ENCODE assay signal across 1 cellular context in the genomic region with DNA sequence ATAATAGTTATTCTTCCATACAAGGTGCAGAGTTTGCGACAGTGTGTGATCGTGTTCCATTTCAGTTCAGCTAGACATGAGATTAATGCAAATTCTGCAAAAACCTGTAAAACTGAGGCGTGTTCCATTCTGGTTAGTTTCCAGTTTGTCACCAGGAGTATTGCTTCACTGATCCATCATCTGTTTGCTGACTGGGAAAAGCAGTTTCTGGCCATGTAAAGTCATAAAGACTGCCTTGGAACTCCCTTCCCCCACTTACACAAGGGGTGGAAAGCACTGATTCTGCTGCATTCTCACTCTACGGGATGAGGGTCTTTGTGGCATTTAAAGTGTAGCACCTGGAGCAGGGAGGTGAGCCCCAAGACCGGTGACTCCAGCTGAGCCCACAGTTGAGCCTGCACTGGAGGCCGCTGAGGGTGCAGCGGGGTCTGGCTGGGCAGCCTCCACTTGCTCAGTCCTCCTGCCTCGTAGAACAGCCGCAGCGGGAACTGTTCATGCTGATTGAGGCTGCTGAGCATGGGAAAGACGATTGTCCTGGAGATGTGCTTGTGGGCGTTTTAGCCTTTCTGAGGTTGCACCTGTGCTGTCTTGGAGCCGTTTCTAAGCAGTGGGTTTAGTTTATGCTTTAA.
TF ChIP-seq lines count a peak whose summit lies in the region.

No MANE protein-coding gene starts in this region.

TF ChIP-seq in HCT116, 20 proteins besides CTCF, POLR2A, EP300 and RAD21:
- TF ChIP-seq, protein P1, sequence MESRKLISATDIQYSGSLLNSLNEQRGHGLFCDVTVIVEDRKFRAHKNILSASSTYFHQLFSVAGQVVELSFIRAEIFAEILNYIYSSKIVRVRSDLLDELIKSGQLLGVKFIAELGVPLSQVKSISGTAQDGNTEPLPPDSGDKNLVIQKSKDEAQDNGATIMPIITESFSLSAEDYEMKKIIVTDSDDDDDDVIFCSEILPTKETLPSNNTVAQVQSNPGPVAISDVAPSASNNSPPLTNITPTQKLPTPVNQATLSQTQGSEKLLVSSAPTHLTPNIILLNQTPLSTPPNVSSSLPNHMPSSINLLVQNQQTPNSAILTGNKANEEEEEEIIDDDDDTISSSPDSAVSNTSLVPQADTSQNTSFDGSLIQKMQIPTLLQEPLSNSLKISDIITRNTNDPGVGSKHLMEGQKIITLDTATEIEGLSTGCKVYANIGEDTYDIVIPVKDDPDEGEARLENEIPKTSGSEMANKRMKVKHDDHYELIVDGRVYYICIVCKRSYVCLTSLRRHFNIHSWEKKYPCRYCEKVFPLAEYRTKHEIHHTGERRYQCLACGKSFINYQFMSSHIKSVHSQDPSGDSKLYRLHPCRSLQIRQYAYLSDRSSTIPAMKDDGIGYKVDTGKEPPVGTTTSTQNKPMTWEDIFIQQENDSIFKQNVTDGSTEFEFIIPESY (IDR thresholded peaks at IDR 0.05; ENCODE audit: extremely low read depth, insufficient replicate concordance, low read length): no peak
- TF ChIP-seq CBX3 (IDR thresholded peaks at IDR 0.05; ENCODE audit: low read depth) (no peak), SRF (IDR thresholded peaks at IDR 0.05; ENCODE audit: low read depth) (no peak), TCF7L2 (IDR thresholded peaks at IDR 0.05; ENCODE audit: borderline replicate concordance, extremely low read depth, insufficient read depth, insufficient read length) (no peak), JUND (IDR thresholded peaks at IDR 0.05) (no peak), EZH2phosphoT487 (IDR thresholded peaks at IDR 0.05; ENCODE audit: borderline replicate concordance) (no peak), YY1 (IDR thresholded peaks at IDR 0.05; ENCODE audit: extremely low read depth, insufficient replicate concordance, low read depth, low read length) (no peak), SP1 (IDR thresholded peaks at IDR 0.05; ENCODE audit: low read depth) (no peak), ZFX (IDR thresholded peaks at IDR 0.05) (no peak), EGR1 (IDR thresholded peaks at IDR 0.05; ENCODE audit: low read depth) (no peak), POLR2AphosphoS5 (IDR thresholded peaks at IDR 0.05; ENCODE audit: low read depth, low read length) (no peak)
- TF ChIP-seq, protein P2, sequence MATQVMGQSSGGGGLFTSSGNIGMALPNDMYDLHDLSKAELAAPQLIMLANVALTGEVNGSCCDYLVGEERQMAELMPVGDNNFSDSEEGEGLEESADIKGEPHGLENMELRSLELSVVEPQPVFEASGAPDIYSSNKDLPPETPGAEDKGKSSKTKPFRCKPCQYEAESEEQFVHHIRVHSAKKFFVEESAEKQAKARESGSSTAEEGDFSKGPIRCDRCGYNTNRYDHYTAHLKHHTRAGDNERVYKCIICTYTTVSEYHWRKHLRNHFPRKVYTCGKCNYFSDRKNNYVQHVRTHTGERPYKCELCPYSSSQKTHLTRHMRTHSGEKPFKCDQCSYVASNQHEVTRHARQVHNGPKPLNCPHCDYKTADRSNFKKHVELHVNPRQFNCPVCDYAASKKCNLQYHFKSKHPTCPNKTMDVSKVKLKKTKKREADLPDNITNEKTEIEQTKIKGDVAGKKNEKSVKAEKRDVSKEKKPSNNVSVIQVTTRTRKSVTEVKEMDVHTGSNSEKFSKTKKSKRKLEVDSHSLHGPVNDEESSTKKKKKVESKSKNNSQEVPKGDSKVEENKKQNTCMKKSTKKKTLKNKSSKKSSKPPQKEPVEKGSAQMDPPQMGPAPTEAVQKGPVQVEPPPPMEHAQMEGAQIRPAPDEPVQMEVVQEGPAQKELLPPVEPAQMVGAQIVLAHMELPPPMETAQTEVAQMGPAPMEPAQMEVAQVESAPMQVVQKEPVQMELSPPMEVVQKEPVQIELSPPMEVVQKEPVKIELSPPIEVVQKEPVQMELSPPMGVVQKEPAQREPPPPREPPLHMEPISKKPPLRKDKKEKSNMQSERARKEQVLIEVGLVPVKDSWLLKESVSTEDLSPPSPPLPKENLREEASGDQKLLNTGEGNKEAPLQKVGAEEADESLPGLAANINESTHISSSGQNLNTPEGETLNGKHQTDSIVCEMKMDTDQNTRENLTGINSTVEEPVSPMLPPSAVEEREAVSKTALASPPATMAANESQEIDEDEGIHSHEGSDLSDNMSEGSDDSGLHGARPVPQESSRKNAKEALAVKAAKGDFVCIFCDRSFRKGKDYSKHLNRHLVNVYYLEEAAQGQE (IDR thresholded peaks at IDR 0.05; ENCODE audit: low read depth): no peak
